In genomic region chr15:40693904-40694705, GRCh38 we compare ENCODE assay signal across 1 cellular context.
TF ChIP-seq lines count a peak whose summit lies in the region.

No MANE protein-coding gene starts in this region.

TF ChIP-seq in WTC11, 78 proteins besides CTCF, POLR2A, EP300 and RAD21 (continued from another document):
- TF ChIP-seq FOXP4 (CRISPR knock-in tag; IDR thresholded peaks at IDR 0.05), result no peak
- TF ChIP-seq ZMAT4 (CRISPR knock-in tag; IDR thresholded peaks at IDR 0.05), result no peak
TF ChIP-seq in WTC11: peak in this region for 0.
